ENCODE assay signal across 21 cellular contexts in the genomic region with DNA sequence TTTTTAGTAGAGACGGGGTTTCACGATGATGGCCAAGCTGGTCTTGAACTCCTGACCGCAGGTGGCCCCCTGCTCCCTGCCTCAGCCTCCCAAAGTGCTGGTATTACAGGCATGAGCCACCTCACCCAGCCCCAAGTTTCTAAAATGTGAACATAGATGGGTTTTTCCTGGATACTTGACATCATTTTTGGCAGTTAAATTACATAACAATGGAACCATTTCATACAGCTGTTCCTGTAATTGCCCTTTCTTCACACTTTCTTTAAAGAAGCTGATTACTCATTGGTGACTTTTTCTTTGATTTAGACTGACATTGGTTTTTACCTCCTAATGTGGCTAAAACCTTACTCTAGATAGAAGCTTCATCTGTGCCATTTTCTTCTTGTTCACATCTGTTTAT. TPM values are rescaled to one million over a fixed set of nuclear protein-coding genes. Genes with fewer than 3 reads are reported as not detected.
A peak's percentile ranks its signal among the peaks of the same experiment; 100 is the strongest.
DNase-seq lines count a peak whose midpoint lies in the region; ATAC-seq and TF ChIP-seq lines count a peak whose summit lies in the region.
"Had no signal": no experiment of that assay in that cellular context is flagged by ENCODE, and none has a peak within 500 bp of the region (broad histone marks: within the 10 kb centered on the region; RNA-seq: fewer than 3 reads in every experiment).

No MANE protein-coding gene starts in this region.

- intact Hi-C loops in Caco-2 (cut with micrococcal nuclease; ENCODE audit: unreplicated experiment): no loop called here

- H3K4me1 ChIP-seq in subcutaneous abdominal adipose tissue (ENCODE audit: control insufficient read depth in 5 of 5, insufficient read depth in 5 of 5, low read length in 5 of 5) (peaks cover 0 to 21% (median 19%) of the 10 kb centered on the region in 5 donors), Caco-2 (peaks cover 13% of the 10 kb centered on the region)
- H3K4me1 ChIP-seq in effector memory CD4-positive, alpha-beta T cell (ENCODE audit: control insufficient read depth, insufficient read depth, low read length, poor library complexity, severe bottlenecking): peaks cover 11% of the 10 kb centered on the region

- peaks cover 49% of the 10 kb centered on the region for H3K4me1 Mint-ChIP-seq in activated naive CD4-positive, alpha-beta T cell treated with anti-CD3 and anti-CD28 coated beads, Interleukin-2, amount 50 U/mL, for 24 hours
- peaks cover 18% of the 10 kb centered on the region for H3K4me1 Mint-ChIP-seq in Caco-2 (ENCODE audit: low read depth, unreplicated experiment)

- H3K9ac ChIP-seq in subcutaneous abdominal adipose tissue (ENCODE audit: low read length in 5 of 5): peak overlapping the region in 1 of 5 donors; percentile 46

- H3K27me3 ChIP-seq in subcutaneous abdominal adipose tissue (ENCODE audit: control insufficient read depth in 5 of 5, insufficient read depth in 4 of 5, low read length in 5 of 5) (no peaks in the 10 kb centered on the region), Caco-2 (replicated peaks; ENCODE audit: control insufficient read depth, insufficient read depth, low read length) (no peaks in the 10 kb centered on the region)
- H3K27me3 ChIP-seq in effector memory CD4-positive, alpha-beta T cell (replicated peaks; ENCODE audit: control insufficient read depth, insufficient read depth, low read length, poor library complexity, severe bottlenecking): no peaks in the 10 kb centered on the region
- H3K27me3 ChIP-seq: ascending aorta, SJSA1, vagina had no signal

- no peaks in the 10 kb centered on the region for H3K9me3 Mint-ChIP-seq in activated naive CD4-positive, alpha-beta T cell treated with anti-CD3 and anti-CD28 coated beads, Interleukin-2, amount 50 U/mL, for 24 hours
- no peaks in the 10 kb centered on the region for H3K9me3 Mint-ChIP-seq in Caco-2 (ENCODE audit: unreplicated experiment)
- H3K9me3 Mint-ChIP-seq: dendritic cell treated with granulocyte-macrophage colony-stimulating factor and Interleukin-4, amounts not matched to agents 40 ng/mL and 50 ng/mL, for 4 days had no signal

- H3K36me3 Mint-ChIP-seq in activated naive CD4-positive, alpha-beta T cell treated with anti-CD3 and anti-CD28 coated beads, Interleukin-2, amount 50 U/mL, for 24 hours: peaks cover 10% of the 10 kb centered on the region
- peaks cover 76% of the 10 kb centered on the region for H3K36me3 Mint-ChIP-seq in Caco-2 (ENCODE audit: insufficient read depth, unreplicated experiment)

- no TSS peak for BruUV-seq in Caco-2 (replicated peaks; lab: Mats Ljungman, UMichigan)

- ATAC-seq in GM19463 (IDR thresholded peaks at IDR 0.05; ENCODE audit: unreplicated experiment): no peak

- H3K4me3 ChIP-seq in subcutaneous abdominal adipose tissue (ENCODE audit: low read depth in 1 of 5, low read length in 5 of 5) (no peak overlapping the region), Caco-2 (ENCODE audit: low read depth, low read length) (no peak overlapping the region)
- no peak overlapping the region for H3K4me3 ChIP-seq in effector memory CD4-positive, alpha-beta T cell (ENCODE audit: insufficient read depth, low read depth, low read length, poor library complexity, severe bottlenecking)
- H3K4me3 ChIP-seq: ascending aorta, SJSA1, vagina had no signal

- H3K27ac ChIP-seq in epithelial cell of prostate: peak overlapping the region; percentile 94
- H3K27ac ChIP-seq in subcutaneous abdominal adipose tissue (ENCODE audit: low read depth, low read length): peak overlapping the region; percentile 50
- no peak overlapping the region for H3K27ac ChIP-seq in effector memory CD4-positive, alpha-beta T cell (ENCODE audit: insufficient read depth, low read length, poor library complexity, severe bottlenecking)
- H3K27ac ChIP-seq: ascending aorta, SJSA1 had no signal

- POLR2A ChIA-PET in Caco-2 (lab: Charles Lee): interaction anchor here (0.6 to 1.4 kb wide), 2 partner anchors 8 to 17 kb away, joined by 4 to 5 read pairs; no protein-coding TSS in a partner anchor

- H3K27ac Mint-ChIP-seq in activated naive CD4-positive, alpha-beta T cell treated with anti-CD3 and anti-CD28 coated beads, Interleukin-2, amount 50 U/mL, for 24 hours: peak overlapping the region; percentile 15
- H3K27ac Mint-ChIP-seq in Caco-2 (ENCODE audit: unreplicated experiment): no peak overlapping the region
- H3K27ac Mint-ChIP-seq: dendritic cell treated with granulocyte-macrophage colony-stimulating factor and Interleukin-4, amounts not matched to agents 40 ng/mL and 50 ng/mL, for 4 days had no signal

- H3K27me3 Mint-ChIP-seq in activated naive CD4-positive, alpha-beta T cell treated with anti-CD3 and anti-CD28 coated beads, Interleukin-2, amount 50 U/mL, for 24 hours: no peaks in the 10 kb centered on the region
- H3K27me3 Mint-ChIP-seq in Caco-2 (ENCODE audit: insufficient read depth, unreplicated experiment): no peaks in the 10 kb centered on the region
- H3K27me3 Mint-ChIP-seq: dendritic cell treated with granulocyte-macrophage colony-stimulating factor and Interleukin-4, amounts not matched to agents 40 ng/mL and 50 ng/mL, for 4 days had no signal

- H3K36me3 ChIP-seq in subcutaneous abdominal adipose tissue (ENCODE audit: control insufficient read depth in 5 of 5, insufficient read depth in 5 of 5, low read length in 5 of 5): peaks cover 4 to 44% (median 37%) of the 10 kb centered on the region in 5 donors
- H3K36me3 ChIP-seq in effector memory CD4-positive, alpha-beta T cell (ENCODE audit: control insufficient read depth, insufficient read depth, low read length): peaks cover 36% of the 10 kb centered on the region
- H3K36me3 ChIP-seq in Caco-2 (ENCODE audit: control insufficient read depth, insufficient read depth, low read length): peaks cover 2% of the 10 kb centered on the region; the same call in 1 of the 2 replicates

- CTCF ChIA-PET in Caco-2 (lab: Charles Lee): interaction anchor here (1.0 to 1.1 kb wide), 2 partner anchors 18 to 33 kb away, joined by 3 read pairs; no protein-coding TSS in a partner anchor

- no peak overlapping the region for H3K4me3 Mint-ChIP-seq in activated naive CD4-positive, alpha-beta T cell treated with anti-CD3 and anti-CD28 coated beads, Interleukin-2, amount 50 U/mL, for 24 hours
- H3K4me3 Mint-ChIP-seq in Caco-2 (ENCODE audit: unreplicated experiment): no peak overlapping the region
- H3K4me3 Mint-ChIP-seq: dendritic cell treated with granulocyte-macrophage colony-stimulating factor and Interleukin-4, amounts not matched to agents 40 ng/mL and 50 ng/mL, for 4 days had no signal

- TF ChIP-seq CTCF in Caco-2 (IDR thresholded peaks at IDR 0.05; ENCODE audit: insufficient read depth in 1 of 2, low read depth in 1 of 2, low read length in 1 of 2, severe bottlenecking in 1 of 2, unreplicated experiment in 1 of 2): no peak

- DNase-seq in activated naive CD4-positive, alpha-beta T cell treated with anti-CD3 and anti-CD28 coated beads, Interleukin-2, amount 50 U/mL, for 16 hours: no peak
- DNase-seq in NOMO-1 treated with DMSO at 0.1 percent for 48 hours (lab: John Stamatoyannopoulos, UW; ENCODE audit: unreplicated experiment) (peak; percentile 88), epithelial cell of prostate (ENCODE audit: low read depth, low spot score) (no peak), Caco-2 (no peak)
- no peak for DNase-seq in effector memory CD4-positive, alpha-beta T cell
- DNase-seq: activated CD4-positive, CD25-positive, alpha-beta regulatory T cell treated with anti-CD3 and anti-CD28 coated beads, Interleukin-2, amount 50 U/mL, for 72 hours; hypothalamus; KBM-7; kidney glomerular epithelial cell; NCI-H1436 treated with DMSO at 0.1 percent for 48 hours; NCI-H2227 treated with DMSO at 0.1 percent for 48 hours; stimulated activated naive CD4-positive, alpha-beta T cell treated with Interleukin-2 at 50 U/mL for 16 hours; T-helper 9 cell had no signal

- H3K9me3 ChIP-seq in subcutaneous abdominal adipose tissue (ENCODE audit: control insufficient read depth in 5 of 5, low read length in 5 of 5): no peaks in the 10 kb centered on the region
- H3K9me3 ChIP-seq in effector memory CD4-positive, alpha-beta T cell (ENCODE audit: control insufficient read depth, low read length): no peaks in the 10 kb centered on the region
- no peaks in the 10 kb centered on the region for H3K9me3 ChIP-seq in Caco-2
- H3K9me3 ChIP-seq: ascending aorta, SJSA1, vagina had no signal

RNA-seq across cellular contexts. Expression of gene ZKSCAN1, which starts 5.9 kb away (rescaled TPM):
- total RNA-seq in Caco-2 (2022): 44.8 and 47.5 TPM in 2 replicates

RNA-seq across cellular contexts. Expression of gene ZSCAN21, which starts 28.3 kb away (rescaled TPM):
- 15.2 and 16.7 TPM in 2 replicates for total RNA-seq in Caco-2 (2022)

RNA-seq across cellular contexts. Expression of gene AZGP1, which starts 45.5 kb away (rescaled TPM):
- total RNA-seq in Caco-2 (2022): not detected in 2 replicates
- total RNA-seq: ascending aorta, osteocyte, SJSA1 had no signal
